8 cellular contexts compared by ENCODE assay signal in the genomic region with DNA sequence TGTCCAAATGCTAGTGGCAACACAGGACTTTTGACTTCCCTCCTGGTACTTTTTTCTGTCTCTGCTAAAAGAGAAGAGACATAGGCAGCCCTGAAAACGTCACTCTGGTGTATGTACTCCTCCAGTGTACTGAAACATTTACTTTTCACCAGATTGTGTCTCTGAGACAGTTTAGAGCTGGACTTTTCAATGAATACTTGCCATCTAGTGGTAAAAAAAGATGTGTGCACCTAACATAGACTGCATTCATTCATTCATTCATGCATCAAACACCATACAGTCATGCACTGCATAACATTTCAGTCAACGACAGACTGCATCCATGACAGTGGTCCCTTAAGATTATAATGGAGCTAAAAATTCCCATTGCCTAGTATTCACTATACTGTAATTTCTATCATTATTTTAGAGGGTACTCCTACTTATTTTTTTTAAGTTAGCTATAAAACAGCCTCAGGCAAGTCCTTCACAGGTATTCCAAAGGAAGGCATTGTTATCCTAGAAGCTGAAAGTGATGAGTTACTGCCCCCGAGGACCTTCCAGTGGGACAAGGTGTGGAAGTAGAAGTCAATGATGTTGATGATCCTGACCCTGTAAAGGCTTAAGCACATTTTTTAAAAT.
DNase-seq lines count a peak whose midpoint lies in the region; ATAC-seq, FAIRE-seq and TF ChIP-seq lines count a peak whose summit lies in the region.

No MANE protein-coding gene starts in this region.

- H4K20me1 ChIP-seq in endothelial cell of umbilical vein (replicated peaks; ENCODE audit: control insufficient read depth, extremely low read depth, insufficient read depth, low read length): no peaks in the 10 kb centered on the region

- BruUV-seq in endothelial cell of umbilical vein (replicated peaks; lab: Mats Ljungman, UMichigan): no TSS peak

- H3K27ac ChIP-seq in endothelial cell of umbilical vein (ENCODE audit: insufficient read depth, low read depth, low read length): no peak overlapping the region
- no peak overlapping the region for H3K27ac ChIP-seq in effector memory CD4-positive, alpha-beta T cell (ENCODE audit: insufficient read depth, low read length, poor library complexity, severe bottlenecking)

- H3K9me1 ChIP-seq in endothelial cell of umbilical vein (replicated peaks; ENCODE audit: control insufficient read depth, extremely low read depth, insufficient read depth, low read length): no peaks in the 10 kb centered on the region

- no peak for ATAC-seq in GM18873 (IDR thresholded peaks at IDR 0.05; ENCODE audit: low FRiP score, unreplicated experiment)

- H2AFZ ChIP-seq in endothelial cell of umbilical vein (ENCODE audit: low read depth, low read length): no peak overlapping the region

- intact Hi-C loops in endothelial cell of umbilical vein (cut with micrococcal nuclease): loop anchor here (1.0 kb wide), 2 partner anchors 192 to 376 kb away; no protein-coding TSS in a partner anchor

- H3K79me2 ChIP-seq in endothelial cell of umbilical vein (ENCODE audit: control insufficient read depth, insufficient read depth, low read length): no peaks in the 10 kb centered on the region

- peaks cover 11% of the 10 kb centered on the region for H3K27me3 Mint-ChIP-seq in neural crest cell (ENCODE audit: low read depth)

- H3K27ac Mint-ChIP-seq in neural crest cell (ENCODE audit: unreplicated experiment): no peak overlapping the region

- H3K9ac ChIP-seq in endothelial cell of umbilical vein (replicated peaks; ENCODE audit: extremely low read depth, insufficient read depth, low read length): no peak overlapping the region

- no peak overlapping the region for H3K4me2 ChIP-seq in endothelial cell of umbilical vein (ENCODE audit: insufficient read depth, low read length)

- no peaks in the 10 kb centered on the region for H3K9me3 ChIP-seq in endothelial cell of umbilical vein (replicated peaks; ENCODE audit: control insufficient read depth, insufficient read depth, low read length)
- peaks cover 1% of the 10 kb centered on the region for H3K9me3 ChIP-seq in effector memory CD4-positive, alpha-beta T cell (ENCODE audit: control insufficient read depth, low read length)

- CTCF ChIA-PET in endothelial cell of umbilical vein (lab: Charles Lee): interaction anchor here (1.0 to 4.4 kb wide), 14 partner anchors 10 to 662 kb away, joined by 3 to 63 read pairs (median 6); no protein-coding TSS in a partner anchor

- DNase-seq in DMS53 (lab: John Stamatoyannopoulos, UW): peak; percentile 77
- DNase-seq in H54 (ENCODE audit: insufficient read length, low spot score): no peak
- DNase-seq in OCI-M1 (lab: John Stamatoyannopoulos, UW): peak; percentile 57
- DNase-seq in endothelial cell of umbilical vein (ENCODE audit: low read depth, low spot score): peak; percentile 36
- no peak for DNase-seq in neural crest cell (ENCODE audit: low read depth, low spot score)
- no peak for DNase-seq in stimulated activated CD4-positive, alpha-beta T cell treated with anti-CD3 and anti-CD28 coated beads, Interleukin-4, amount 100 ng/mL, for 4 hours
- no peak for DNase-seq in effector memory CD4-positive, alpha-beta T cell

- no peak overlapping the region for H3K4me3 ChIP-seq in endothelial cell of umbilical vein (replicated peaks in 1 of 3; ENCODE audit: insufficient read depth in 1 of 3, low read depth in 1 of 3, low read length in 3 of 3)
- no peak overlapping the region for H3K4me3 ChIP-seq in effector memory CD4-positive, alpha-beta T cell (ENCODE audit: insufficient read depth, low read depth, low read length, poor library complexity, severe bottlenecking)

- no peaks in the 10 kb centered on the region for H3K4me1 Mint-ChIP-seq in neural crest cell

- no peaks in the 10 kb centered on the region for H3K36me3 ChIP-seq in endothelial cell of umbilical vein (ENCODE audit: control insufficient read depth in 2 of 2, extremely low read depth in 1 of 2, insufficient read depth in 2 of 2, low read length in 2 of 2)
- H3K36me3 ChIP-seq in effector memory CD4-positive, alpha-beta T cell (ENCODE audit: control insufficient read depth, insufficient read depth, low read length): no peaks in the 10 kb centered on the region

- peaks cover 0 to under 1% of the 10 kb centered on the region in 2 experiments for H3K27me3 ChIP-seq in endothelial cell of umbilical vein (ENCODE audit: control insufficient read depth in 2 of 2, insufficient read depth in 2 of 2, low read length in 2 of 2)
- H3K27me3 ChIP-seq in effector memory CD4-positive, alpha-beta T cell (replicated peaks; ENCODE audit: control insufficient read depth, insufficient read depth, low read length, poor library complexity, severe bottlenecking): no peaks in the 10 kb centered on the region

- TF ChIP-seq CTCF in endothelial cell of umbilical vein (IDR thresholded peaks at IDR 0.05; ENCODE audit: extremely low read depth in 1 of 2, insufficient read depth in 1 of 2, low read depth in 1 of 2, low read length in 2 of 2) (peak; percentile 21 to 38), neural crest cell (conservative IDR thresholded peaks at IDR 0.05) (peak; percentile 74)

- H3K4me1 ChIP-seq in endothelial cell of umbilical vein (ENCODE audit: control insufficient read depth, extremely low read depth, insufficient read depth, low read length): no peaks in the 10 kb centered on the region
- H3K4me1 ChIP-seq in effector memory CD4-positive, alpha-beta T cell (ENCODE audit: control insufficient read depth, insufficient read depth, low read length, poor library complexity, severe bottlenecking): no peaks in the 10 kb centered on the region

- FAIRE-seq in H54 (lab: Jason Lieb, UNC) (peak; percentile 86), endothelial cell of umbilical vein (lab: Jason Lieb, UNC) (no peak)

- TF ChIP-seq POLR2A in H54 (IDR thresholded peaks at IDR 0.05; ENCODE audit: low read depth, low read length) (no peak), endothelial cell of umbilical vein (IDR thresholded peaks at IDR 0.05; ENCODE audit: low read depth, low read length) (no peak)

- POLR2A ChIA-PET in endothelial cell of umbilical vein (lab: Charles Lee): no interaction called here

- peaks cover 7% of the 10 kb centered on the region for H3K36me3 Mint-ChIP-seq in neural crest cell (ENCODE audit: low read depth)

- dilution Hi-C loops in endothelial cell of umbilical vein (cut with MboI; ENCODE audit: extremely low pct_ligation_motif_present, low sequenced_read_pairs): no loop called here

- peaks cover 7% of the 10 kb centered on the region for H3K9me3 Mint-ChIP-seq in neural crest cell

- H3K4me3 Mint-ChIP-seq in neural crest cell: no peak overlapping the region

TF ChIP-seq in endothelial cell of umbilical vein, 7 proteins besides CTCF, POLR2A, EP300 and RAD21:
- TF ChIP-seq EZH2 (IDR thresholded peaks at IDR 0.05; ENCODE audit: borderline replicate concordance, low read depth, low read length, severe bottlenecking) (no peak), POLR2AphosphoS5 (IDR thresholded peaks at IDR 0.05; ENCODE audit: insufficient read depth, low read depth, low read length) (no peak), GATA2 (IDR thresholded peaks at IDR 0.05; ENCODE audit: insufficient read depth, insufficient read length, low read depth, low read length) (no peak), MYC (IDR thresholded peaks at IDR 0.05; ENCODE audit: low read depth, low read length) (no peak), JUN (IDR thresholded peaks at IDR 0.05; ENCODE audit: borderline replicate concordance, insufficient read depth, insufficient read length, low read depth) (no peak), FOS (IDR thresholded peaks at IDR 0.05; ENCODE audit: borderline replicate concordance, insufficient read depth, low read length) (no peak)
- TF ChIP-seq, protein P1, sequence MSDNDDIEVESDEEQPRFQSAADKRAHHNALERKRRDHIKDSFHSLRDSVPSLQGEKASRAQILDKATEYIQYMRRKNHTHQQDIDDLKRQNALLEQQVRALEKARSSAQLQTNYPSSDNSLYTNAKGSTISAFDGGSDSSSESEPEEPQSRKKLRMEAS (IDR thresholded peaks at IDR 0.05; ENCODE audit: insufficient read depth, insufficient read length): no peak
TF ChIP-seq in endothelial cell of umbilical vein: peak in this region for 0.

Comparison
In these comparisons a context has a peak if more than half of its experiments do, and no peak if none do; other contexts are left out.
1. DNase-seq: peak in DMS53 (single experiment), OCI-M1 (single experiment) and endothelial cell of umbilical vein (single experiment); none in H54 (single experiment), neural crest cell (single experiment), stimulated activated CD4-positive, alpha-beta T cell treated with anti-CD3 and anti-CD28 coated beads, Interleukin-4, amount 100 ng/mL, for 4 hours (0 of 2) and effector memory CD4-positive, alpha-beta T cell (0 of 3).